29 cellular contexts compared by ENCODE assay signal in the genomic region with DNA sequence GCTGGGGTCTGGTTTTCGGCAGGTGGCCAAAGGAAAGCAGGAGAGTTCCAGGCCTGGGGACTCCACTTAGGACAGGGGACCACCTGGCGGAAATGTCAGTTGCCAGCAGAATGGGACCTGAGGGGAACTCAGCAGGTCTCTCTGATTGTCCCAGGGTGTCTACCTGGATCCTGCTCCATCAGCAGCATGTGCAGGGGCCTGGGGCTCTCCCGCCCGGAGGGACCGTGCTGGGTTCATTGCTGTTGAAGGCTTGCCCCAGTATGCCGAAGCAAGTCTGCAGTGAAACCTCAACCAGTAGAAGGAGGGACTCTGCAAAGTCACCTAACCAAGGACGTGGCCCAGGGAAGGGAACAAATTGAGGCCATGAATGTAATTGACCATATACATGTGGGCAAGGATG.
"Had no signal": no experiment of that assay in that cellular context is flagged by ENCODE, and none has a peak within 500 bp of the region (broad histone marks: within the 10 kb centered on the region; RNA-seq: fewer than 3 reads in every experiment).

No MANE protein-coding gene starts in this region.

- H3K9me3 ChIP-seq: ascending aorta, breast epithelium, colonic mucosa had no signal

- H3K9me3 Mint-ChIP-seq: activated CD4-positive, alpha-beta memory T cell treated with anti-CD3 and anti-CD28 coated beads, Interleukin-2, amount 10 ng/mL, durations not matched to agents 7 days and 5 days; activated naive CD4-positive, alpha-beta T cell treated with anti-CD3 and anti-CD28 coated beads, Interleukin-2, amount 10 ng/mL, durations not matched to agents 7 days and 5 days; activated naive CD8-positive, alpha-beta T cell treated with anti-CD3 and anti-CD28 coated beads, Interleukin-2, amount 10 ng/mL, durations not matched to agents 7 days and 5 days; activated T-cell treated with anti-CD3 and anti-CD28 coated beads, Interleukin-2, amount 50 U/mL, for 24 hours; T-helper 2 cell treated with Interferon-gamma antibody and Interleukin-4, amounts not matched to agents 5 μg/mL and 100 μg/mL, for 36 hours had no signal

- H3K4me3 Mint-ChIP-seq: activated B cell treated with CpG ODN at 0.5 μM for 24 hours; activated CD4-positive, alpha-beta memory T cell treated with anti-CD3 and anti-CD28 coated beads, Interleukin-2, amount 10 ng/mL, durations not matched to agents 7 days and 5 days; activated naive CD4-positive, alpha-beta T cell treated with anti-CD3 and anti-CD28 coated beads, Interleukin-2, amount 10 ng/mL, durations not matched to agents 7 days and 5 days; activated naive CD8-positive, alpha-beta T cell treated with anti-CD3 and anti-CD28 coated beads, Interleukin-2, amount 10 ng/mL, durations not matched to agents 7 days and 5 days; activated T-cell treated with anti-CD3 and anti-CD28 coated beads, Interleukin-2, amount 50 U/mL, for 24 hours; activated T-cell treated with anti-CD3 and anti-CD28 coated beads, Interleukin-2, amount 50 U/mL, for 72 hours; brain; T-helper 17 cell; T-helper 2 cell treated with Interferon-gamma antibody and Interleukin-4, amounts not matched to agents 5 μg/mL and 100 μg/mL, for 36 hours had no signal

- H3K27ac ChIP-seq: ascending aorta, breast epithelium, cardiac muscle cell, colonic mucosa, epithelial cell of prostate, WERI-Rb-1 had no signal

- H3K36me3 Mint-ChIP-seq: activated naive CD4-positive, alpha-beta T cell treated with anti-CD3 and anti-CD28 coated beads, Interleukin-2, amount 10 ng/mL, durations not matched to agents 7 days and 5 days; activated naive CD4-positive, alpha-beta T cell treated with anti-CD3 and anti-CD28 coated beads, Interleukin-2, amount 50 U/mL, for 72 hours; activated naive CD8-positive, alpha-beta T cell treated with anti-CD3 and anti-CD28 coated beads, Interleukin-2, amount 10 ng/mL, durations not matched to agents 7 days and 5 days; brain had no signal

- H3K27me3 ChIP-seq: ascending aorta, breast epithelium, cardiac muscle cell, colonic mucosa had no signal

- H3K27ac Mint-ChIP-seq: activated B cell treated with CpG ODN at 0.5 μM for 24 hours; activated CD4-positive, alpha-beta memory T cell treated with anti-CD3 and anti-CD28 coated beads, Interleukin-2, amount 10 ng/mL, durations not matched to agents 7 days and 5 days; activated naive CD4-positive, alpha-beta T cell treated with anti-CD3 and anti-CD28 coated beads, Interleukin-2, amount 10 ng/mL, durations not matched to agents 7 days and 5 days; activated naive CD4-positive, alpha-beta T cell treated with anti-CD3 and anti-CD28 coated beads, Interleukin-2, amount 50 U/mL, for 72 hours; activated naive CD8-positive, alpha-beta T cell treated with anti-CD3 and anti-CD28 coated beads, Interleukin-2, amount 10 ng/mL, durations not matched to agents 7 days and 5 days; activated T-cell treated with anti-CD3 and anti-CD28 coated beads, Interleukin-2, amount 50 U/mL, for 24 hours; activated T-cell treated with anti-CD3 and anti-CD28 coated beads, Interleukin-2, amount 50 U/mL, for 72 hours; T-helper 17 cell; T-helper 2 cell treated with Interferon-gamma antibody and Interleukin-4, amounts not matched to agents 5 μg/mL and 100 μg/mL, for 36 hours had no signal

- ATAC-seq: activated CD4-positive, CD25-positive, alpha-beta regulatory T cell treated with anti-CD3 and anti-CD28 coated beads, Interleukin-2, amount 50 U/mL, for 24 hours; activated naive CD4-positive, alpha-beta T cell treated with anti-CD3 and anti-CD28 coated beads, Interleukin-2, amount 50 U/mL, for 72 hours; activated T-cell treated with anti-CD3 and anti-CD28 coated beads, Interleukin-2, amount 50 U/mL, for 72 hours; T-helper 17 cell had no signal

- H3K36me3 ChIP-seq: ascending aorta, breast epithelium, cardiac muscle cell, colonic mucosa, WERI-Rb-1 had no signal

- H3K4me1 Mint-ChIP-seq: activated B cell treated with CpG ODN at 0.5 μM for 24 hours; activated CD4-positive, alpha-beta memory T cell treated with anti-CD3 and anti-CD28 coated beads, Interleukin-2, amount 10 ng/mL, durations not matched to agents 7 days and 5 days; activated naive CD4-positive, alpha-beta T cell treated with anti-CD3 and anti-CD28 coated beads, Interleukin-2, amount 10 ng/mL, durations not matched to agents 7 days and 5 days; activated naive CD8-positive, alpha-beta T cell treated with anti-CD3 and anti-CD28 coated beads, Interleukin-2, amount 10 ng/mL, durations not matched to agents 7 days and 5 days; T-helper 17 cell had no signal

- DNase-seq: activated B cell treated with CpG ODN at 0.5 μM for 24 hours; activated CD4-positive, alpha-beta memory T cell treated with anti-CD3 and anti-CD28 coated beads, Interleukin-2, amount 10 ng/mL, durations not matched to agents 7 days and 5 days; activated CD4-positive, alpha-beta T cell treated with anti-CD3 and anti-CD28 coated beads for 48 hours; activated CD4-positive, alpha-beta T cell treated with anti-CD3 and anti-CD28 coated beads, Interleukin-2, amount 50 U/mL, for 4 hours; activated CD8-positive, alpha-beta memory T cell treated with anti-CD3 and anti-CD28 coated beads, Interleukin-2, amount 50 U/mL, for 48 hours; activated gamma-delta T cell; activated naive CD4-positive, alpha-beta T cell; activated naive CD4-positive, alpha-beta T cell treated with anti-CD3 and anti-CD28 coated beads, Interleukin-2, amount 10 ng/mL, durations not matched to agents 7 days and 5 days; activated naive CD8-positive, alpha-beta T cell treated with anti-CD3 and anti-CD28 coated beads, Interleukin-2, amount 10 ng/mL, durations not matched to agents 7 days and 5 days; activated T-cell treated with anti-CD3 and anti-CD28 coated beads for 4 hours; activated T-cell treated with anti-CD3 and anti-CD28 coated beads, Interleukin-2, amount 50 U/mL, for 24 hours; activated T-cell treated with anti-CD3 and anti-CD28 coated beads, Interleukin-2, amount 50 U/mL, for 72 hours; central memory CD4-positive, alpha-beta T cell; cerebellar nuclear complex; colonic mucosa; effector CD8-positive, alpha-beta T cell; foreskin fibroblast; T-helper 1 cell; T-helper 17 cell; T1000; WERI-Rb-1 had no signal

- H3K27me3 Mint-ChIP-seq: activated CD4-positive, alpha-beta memory T cell treated with anti-CD3 and anti-CD28 coated beads, Interleukin-2, amount 10 ng/mL, durations not matched to agents 7 days and 5 days; activated T-cell treated with anti-CD3 and anti-CD28 coated beads, Interleukin-2, amount 50 U/mL, for 24 hours had no signal

- H3K4me3 ChIP-seq: ascending aorta, breast epithelium, cardiac muscle cell, colonic mucosa had no signal

- H3K4me1 ChIP-seq: ascending aorta, breast epithelium, colonic mucosa had no signal
